ENCODE assay signal across 8 cellular contexts in the genomic region with DNA sequence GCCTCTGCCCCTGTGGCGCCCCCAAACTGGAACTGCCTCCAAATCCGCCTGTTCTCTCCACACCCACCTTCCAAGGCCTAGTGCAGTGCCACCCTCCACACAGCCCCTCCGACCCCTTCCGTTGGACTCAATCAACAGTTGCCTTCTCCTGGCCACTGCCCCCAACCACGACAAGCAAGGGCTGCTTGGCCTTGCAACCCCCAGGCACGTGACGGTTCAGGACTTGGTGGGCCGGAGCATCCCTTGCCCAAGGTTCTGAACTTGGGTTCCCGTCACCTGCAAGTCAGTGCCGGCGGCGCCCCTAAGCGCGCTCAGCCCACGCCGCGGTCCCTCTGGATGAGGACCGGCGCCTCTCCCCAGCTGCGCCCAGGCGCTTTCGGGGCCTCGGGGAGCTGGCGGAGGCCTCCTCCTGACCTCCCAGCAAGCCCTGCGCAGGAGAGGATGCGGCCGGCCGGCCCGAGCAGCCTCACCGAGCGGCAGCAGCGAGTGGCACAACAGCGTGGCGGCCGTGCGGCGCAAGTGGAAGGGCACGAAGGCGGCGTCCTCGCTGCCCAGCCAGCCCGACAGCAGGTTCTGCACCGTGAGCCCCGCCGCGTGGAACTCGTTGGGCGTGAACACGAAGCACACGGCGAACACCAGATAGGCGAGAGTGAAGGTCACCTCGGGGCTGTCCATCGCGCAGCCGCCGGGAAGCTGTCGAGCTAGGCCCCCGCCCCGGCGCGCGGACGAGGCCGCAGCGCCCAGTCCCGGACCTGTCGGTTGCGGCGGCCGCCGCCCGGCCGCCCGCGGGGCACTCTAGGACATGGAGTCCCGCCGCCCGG. TPM values are rescaled to one million over a fixed set of nuclear protein-coding genes. Genes with fewer than 3 reads are reported as not detected.
A peak's percentile ranks its signal among the peaks of the same experiment; 100 is the strongest.
DNase-seq lines count a peak whose midpoint lies in the region; ATAC-seq lines count a peak whose summit lies in the region.

No MANE protein-coding gene starts in this region.

- peak; percentile 61 for DNase-seq in COLO668 (lab: John Stamatoyannopoulos, UW; ENCODE audit: unreplicated experiment)
- DNase-seq in activated CD4-positive, alpha-beta T cell treated with anti-CD3 and anti-CD28 coated beads, Interleukin-2, amount 10 ng/mL, durations not matched to agents 24 days and 14 days: peak; percentile 85
- peak; percentile 61 for DNase-seq in mesendoderm
- DNase-seq in NCI-H1105 treated with DMSO at 0.1 percent for 48 hours (lab: John Stamatoyannopoulos, UW): no peak

- peak overlapping the region; percentile 99 for H3K56ac ChIP-seq in mesendoderm (ENCODE audit: low read length)

- H3K27me3 ChIP-seq in endocrine pancreas (ENCODE audit: control insufficient read depth, insufficient read depth, low read length): no peaks in the 10 kb centered on the region
- H3K27me3 ChIP-seq in mesendoderm (ENCODE audit: insufficient read depth, low read length, poor library complexity): no peaks in the 10 kb centered on the region
- no peaks in the 10 kb centered on the region for H3K27me3 ChIP-seq in subcutaneous abdominal adipose tissue (ENCODE audit: control insufficient read depth in 5 of 5, insufficient read depth in 4 of 5, low read length in 5 of 5)

- H3K27me3 Mint-ChIP-seq in activated CD4-positive, alpha-beta T cell treated with anti-CD3 and anti-CD28 coated beads, Interleukin-2, amount 10 ng/mL, durations not matched to agents 24 days and 14 days: no peaks in the 10 kb centered on the region

- ATAC-seq in GM19324 (IDR thresholded peaks at IDR 0.05; ENCODE audit: low FRiP score, unreplicated experiment): peak; percentile 15
- peak; percentile 5 for ATAC-seq in HG03521 (IDR thresholded peaks at IDR 0.05; ENCODE audit: unreplicated experiment)

- peaks cover 45% of the 10 kb centered on the region for H3K36me3 Mint-ChIP-seq in activated CD4-positive, alpha-beta T cell treated with anti-CD3 and anti-CD28 coated beads, Interleukin-2, amount 10 ng/mL, durations not matched to agents 24 days and 14 days (ENCODE audit: low read depth)

- peak overlapping the region; percentile 0 for H3K18ac ChIP-seq in mesendoderm (ENCODE audit: low read length)

- H3K36me3 ChIP-seq in endocrine pancreas (ENCODE audit: control insufficient read depth, insufficient read depth, low read length) (no peaks in the 10 kb centered on the region), mesendoderm (ENCODE audit: control insufficient read depth, insufficient read depth, low read length) (peaks cover 9% of the 10 kb centered on the region), subcutaneous abdominal adipose tissue (ENCODE audit: control insufficient read depth in 5 of 5, insufficient read depth in 5 of 5, low read length in 5 of 5) (peaks cover 0 to 37% (median 22%) of the 10 kb centered on the region in 5 donors)

- H3K9ac ChIP-seq in endocrine pancreas (ENCODE audit: control insufficient read depth, insufficient read depth, low read length) (peak overlapping the region; percentile 75), mesendoderm (ENCODE audit: low read length) (peak overlapping the region; percentile 98), subcutaneous abdominal adipose tissue (ENCODE audit: low read length in 5 of 5) (peak overlapping the region in 4 of 5 donors; percentile 70 to 90 (median 84))

- peaks cover 44% of the 10 kb centered on the region for H3K4me1 Mint-ChIP-seq in activated CD4-positive, alpha-beta T cell treated with anti-CD3 and anti-CD28 coated beads, Interleukin-2, amount 10 ng/mL, durations not matched to agents 24 days and 14 days

- H2AK5ac ChIP-seq in mesendoderm (ENCODE audit: low read length): no peak overlapping the region

- H2BK120ac ChIP-seq in mesendoderm (ENCODE audit: low read depth, low read length): no peak overlapping the region

- no peak overlapping the region for H2BK5ac ChIP-seq in mesendoderm (ENCODE audit: low read length)

- H3K27ac Mint-ChIP-seq in activated CD4-positive, alpha-beta T cell treated with anti-CD3 and anti-CD28 coated beads, Interleukin-2, amount 10 ng/mL, durations not matched to agents 24 days and 14 days: peak overlapping the region; percentile 96

- H3K9me3 ChIP-seq in endocrine pancreas (ENCODE audit: control insufficient read depth, low read length) (no peaks in the 10 kb centered on the region), subcutaneous abdominal adipose tissue (ENCODE audit: control insufficient read depth in 5 of 5, low read length in 5 of 5) (no peaks in the 10 kb centered on the region)

- H3K27ac ChIP-seq in mesendoderm (ENCODE audit: low read depth, low read length): peak overlapping the region; percentile 79
- peak overlapping the region; percentile 72 for H3K27ac ChIP-seq in subcutaneous abdominal adipose tissue (ENCODE audit: low read depth, low read length)

- peak overlapping the region; percentile 99 for H3K23ac ChIP-seq in mesendoderm (ENCODE audit: low read length)

- no peak overlapping the region for H4K8ac ChIP-seq in mesendoderm (ENCODE audit: low read depth, low read length)

- peak overlapping the region; percentile 98 for H3K4me3 Mint-ChIP-seq in activated CD4-positive, alpha-beta T cell treated with anti-CD3 and anti-CD28 coated beads, Interleukin-2, amount 10 ng/mL, durations not matched to agents 24 days and 14 days

- H3K4me3 ChIP-seq in endocrine pancreas (ENCODE audit: control insufficient read depth, insufficient read depth, low read length) (no peak overlapping the region), mesendoderm (ENCODE audit: low read length) (peak overlapping the region; percentile 76), subcutaneous abdominal adipose tissue (ENCODE audit: low read depth in 1 of 5, low read length in 5 of 5) (peak overlapping the region; percentile 64 to 88 (median 79))

- no CpG with 5 or more reads among the region's 79 CpGs for WGBS in mesendoderm (ENCODE audit: extremely low coverage, insufficient coverage, low lambda C conversion rate)

- no peak overlapping the region for H2BK15ac ChIP-seq in mesendoderm (replicated peaks; ENCODE audit: low read depth)

- H4K5ac ChIP-seq in mesendoderm (ENCODE audit: low read length): no peak overlapping the region

- peak overlapping the region; percentile 70 for H3K4me2 ChIP-seq in mesendoderm (ENCODE audit: low read length)

- H3K79me1 ChIP-seq in mesendoderm (ENCODE audit: low read length): peaks cover 20% of the 10 kb centered on the region

- peaks cover 30% of the 10 kb centered on the region for H3K79me2 ChIP-seq in mesendoderm (ENCODE audit: control insufficient read depth, insufficient read depth, low read length)

- H3K9me3 Mint-ChIP-seq in activated CD4-positive, alpha-beta T cell treated with anti-CD3 and anti-CD28 coated beads, Interleukin-2, amount 10 ng/mL, durations not matched to agents 24 days and 14 days: no peaks in the 10 kb centered on the region

- no peaks in the 10 kb centered on the region for H3K4me1 ChIP-seq in endocrine pancreas (ENCODE audit: control insufficient read depth, insufficient read depth, low read length)
- H3K4me1 ChIP-seq in mesendoderm (ENCODE audit: control insufficient read depth, low read depth, low read length): peaks cover 5% of the 10 kb centered on the region
- peaks cover 2 to 50% (median 40%) of the 10 kb centered on the region in 5 donors for H3K4me1 ChIP-seq in subcutaneous abdominal adipose tissue (ENCODE audit: control insufficient read depth in 5 of 5, insufficient read depth in 5 of 5, low read length in 5 of 5)

- H3K4ac ChIP-seq in mesendoderm (ENCODE audit: low read depth, low read length): no peak overlapping the region

- intact Hi-C loops in activated CD4-positive, alpha-beta T cell treated with anti-CD3 and anti-CD28 coated beads, Interleukin-2, amount 10 ng/mL, durations not matched to agents 24 days and 14 days (cut with micrococcal nuclease): loop anchor here (2.0 to 5.0 kb wide), 3 partner anchors 136 to 747 kb away; a partner anchor contains a TSS

RNA-seq across cellular contexts. Expression of a gene that starts 0.8 kb away (rescaled TPM):
- total RNA-seq in activated CD4-positive, alpha-beta T cell treated with anti-CD3 and anti-CD28 coated beads, Interleukin-2, amount 10 ng/mL, durations not matched to agents 24 days and 14 days: 26.6 and 27.8 TPM in 2 replicates
- 10.9 TPM for polyA plus RNA-seq in mesendoderm (2013, experiment 1 of 2)
- polyA plus RNA-seq in mesendoderm (2013, experiment 2 of 2): 10.7 TPM

RNA-seq across cellular contexts. Expression of a gene that starts 0.9 kb away (rescaled TPM):
- 134 and 142 TPM in 2 replicates for total RNA-seq in activated CD4-positive, alpha-beta T cell treated with anti-CD3 and anti-CD28 coated beads, Interleukin-2, amount 10 ng/mL, durations not matched to agents 24 days and 14 days
- 125 TPM for polyA plus RNA-seq in mesendoderm (2013, experiment 1 of 2)
- 122 TPM for polyA plus RNA-seq in mesendoderm (2013, experiment 2 of 2)

RNA-seq across cellular contexts. Expression of a gene that starts 8.3 kb away (rescaled TPM):
- total RNA-seq in activated CD4-positive, alpha-beta T cell treated with anti-CD3 and anti-CD28 coated beads, Interleukin-2, amount 10 ng/mL, durations not matched to agents 24 days and 14 days: 150 and 156 TPM in 2 replicates
- polyA plus RNA-seq in mesendoderm (2013, experiment 1 of 2): 43.5 TPM
- polyA plus RNA-seq in mesendoderm (2013, experiment 2 of 2): 43.0 TPM

RNA-seq across cellular contexts. Expression of a gene that starts 36.3 kb away (rescaled TPM):
- 3.5 and 4.0 TPM in 2 replicates for total RNA-seq in activated CD4-positive, alpha-beta T cell treated with anti-CD3 and anti-CD28 coated beads, Interleukin-2, amount 10 ng/mL, durations not matched to agents 24 days and 14 days
- 0.20 TPM for polyA plus RNA-seq in mesendoderm (2013, experiment 1 of 2)
- 0.50 TPM for polyA plus RNA-seq in mesendoderm (2013, experiment 2 of 2)
